Comparison of ENCODE assay signal across 1 cellular context in the genomic region with DNA sequence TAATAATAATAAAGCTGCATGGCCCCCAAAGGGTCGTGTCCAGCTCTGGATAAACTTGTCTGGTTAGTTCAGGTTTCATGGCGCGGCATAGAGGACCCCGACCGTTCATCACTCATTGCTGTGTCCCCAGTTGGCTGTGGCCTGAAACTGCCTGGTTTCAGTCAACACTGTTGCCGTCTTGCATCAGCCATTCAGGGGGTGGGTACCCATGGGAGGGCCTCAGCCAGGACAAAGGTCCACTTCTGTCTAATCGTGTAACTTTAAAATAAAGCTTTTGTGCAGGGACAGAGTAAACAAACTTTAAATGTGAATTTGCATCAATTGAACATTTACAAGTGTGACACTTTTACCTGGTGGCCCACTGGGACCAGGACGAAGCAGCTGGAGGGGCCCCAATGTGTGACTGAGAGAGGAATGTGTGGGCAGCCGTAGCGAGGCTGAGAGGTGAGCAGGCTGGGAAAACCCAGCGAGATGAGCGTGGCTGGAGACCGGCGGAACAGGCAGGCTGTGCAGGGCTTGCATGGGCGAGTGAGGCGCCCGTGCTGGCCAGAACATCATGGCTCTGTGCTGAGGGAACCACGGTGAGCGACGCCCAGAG.
TF ChIP-seq lines count a peak whose summit lies in the region.

No MANE protein-coding gene starts in this region.

TF ChIP-seq in HepG2, 621 proteins besides CTCF, POLR2A, EP300 and RAD21 (continued from another document and continues in another):
- TF ChIP-seq, protein P1, sequence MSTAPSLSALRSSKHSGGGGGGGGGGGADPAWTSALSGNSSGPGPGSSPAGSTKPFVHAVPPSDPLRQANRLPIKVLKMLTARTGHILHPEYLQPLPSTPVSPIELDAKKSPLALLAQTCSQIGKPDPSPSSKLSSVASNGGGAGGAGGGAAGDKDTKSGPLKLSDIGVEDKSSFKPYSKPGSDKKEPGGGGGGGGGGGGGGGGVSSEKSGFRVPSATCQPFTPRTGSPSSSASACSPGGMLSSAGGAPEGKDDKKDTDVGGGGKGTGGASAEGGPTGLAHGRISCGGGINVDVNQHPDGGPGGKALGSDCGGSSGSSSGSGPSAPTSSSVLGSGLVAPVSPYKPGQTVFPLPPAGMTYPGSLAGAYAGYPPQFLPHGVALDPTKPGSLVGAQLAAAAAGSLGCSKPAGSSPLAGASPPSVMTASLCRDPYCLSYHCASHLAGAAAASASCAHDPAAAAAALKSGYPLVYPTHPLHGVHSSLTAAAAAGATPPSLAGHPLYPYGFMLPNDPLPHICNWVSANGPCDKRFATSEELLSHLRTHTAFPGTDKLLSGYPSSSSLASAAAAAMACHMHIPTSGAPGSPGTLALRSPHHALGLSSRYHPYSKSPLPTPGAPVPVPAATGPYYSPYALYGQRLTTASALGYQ (CRISPR knock-in tag; IDR thresholded peaks at IDR 0.05), result peak; percentile 63; the same call in 1 of the 2 replicates
- TF ChIP-seq SMAD9 (CRISPR knock-in tag; IDR thresholded peaks at IDR 0.05), result no peak
- TF ChIP-seq TP53 (CRISPR knock-in tag; conservative IDR thresholded peaks at IDR 0.05), result peak; percentile 86; the same call in 1 of the 2 replicates
- peak; percentile 75 for TF ChIP-seq BCL6 (CRISPR knock-in tag; IDR thresholded peaks at IDR 0.05)
- TF ChIP-seq FOSL2 (CRISPR knock-in tag; IDR thresholded peaks at IDR 0.05), result peak; percentile 75
- peak; percentile 37; the same call in 1 of the 2 replicates for TF ChIP-seq ZNF24 (IDR thresholded peaks at IDR 0.05)
- peak; percentile 80 for TF ChIP-seq ZNF605 (CRISPR knock-in tag; IDR thresholded peaks at IDR 0.05)
- TF ChIP-seq GFI1 (CRISPR knock-in tag; IDR thresholded peaks at IDR 0.05; ENCODE audit: borderline replicate concordance), result peak; percentile 59; the same call in 1 of the 2 replicates
- peak; percentile 33; the same call in 1 of the 2 replicates for TF ChIP-seq ZNF589 (CRISPR knock-in tag; conservative IDR thresholded peaks at IDR 0.05)
- peak; percentile 84; the same call in 1 of the 2 replicates for TF ChIP-seq NCOR1 (IDR thresholded peaks at IDR 0.05; ENCODE audit: borderline replicate concordance, low read length)
- TF ChIP-seq SIX4 (CRISPR knock-in tag; IDR thresholded peaks at IDR 0.05), result peak; percentile 48; the same call in 1 of the 2 replicates
- TF ChIP-seq, protein P2, sequence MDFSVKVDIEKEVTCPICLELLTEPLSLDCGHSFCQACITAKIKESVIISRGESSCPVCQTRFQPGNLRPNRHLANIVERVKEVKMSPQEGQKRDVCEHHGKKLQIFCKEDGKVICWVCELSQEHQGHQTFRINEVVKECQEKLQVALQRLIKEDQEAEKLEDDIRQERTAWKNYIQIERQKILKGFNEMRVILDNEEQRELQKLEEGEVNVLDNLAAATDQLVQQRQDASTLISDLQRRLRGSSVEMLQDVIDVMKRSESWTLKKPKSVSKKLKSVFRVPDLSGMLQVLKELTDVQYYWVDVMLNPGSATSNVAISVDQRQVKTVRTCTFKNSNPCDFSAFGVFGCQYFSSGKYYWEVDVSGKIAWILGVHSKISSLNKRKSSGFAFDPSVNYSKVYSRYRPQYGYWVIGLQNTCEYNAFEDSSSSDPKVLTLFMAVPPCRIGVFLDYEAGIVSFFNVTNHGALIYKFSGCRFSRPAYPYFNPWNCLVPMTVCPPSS (IDR thresholded peaks at IDR 0.05), result no peak
- TF ChIP-seq, protein P3, sequence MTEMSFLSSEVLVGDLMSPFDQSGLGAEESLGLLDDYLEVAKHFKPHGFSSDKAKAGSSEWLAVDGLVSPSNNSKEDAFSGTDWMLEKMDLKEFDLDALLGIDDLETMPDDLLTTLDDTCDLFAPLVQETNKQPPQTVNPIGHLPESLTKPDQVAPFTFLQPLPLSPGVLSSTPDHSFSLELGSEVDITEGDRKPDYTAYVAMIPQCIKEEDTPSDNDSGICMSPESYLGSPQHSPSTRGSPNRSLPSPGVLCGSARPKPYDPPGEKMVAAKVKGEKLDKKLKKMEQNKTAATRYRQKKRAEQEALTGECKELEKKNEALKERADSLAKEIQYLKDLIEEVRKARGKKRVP (CRISPR knock-in tag; IDR thresholded peaks at IDR 0.05), result peak; percentile 98 to 100
- peak; percentile 58; the same call in 1 of the 2 replicates for TF ChIP-seq ZNF124 (CRISPR knock-in tag; IDR thresholded peaks at IDR 0.05)
- no peak for TF ChIP-seq JDP2 (CRISPR knock-in tag; IDR thresholded peaks at IDR 0.05; ENCODE audit: borderline replicate concordance)
- peak; percentile 43; the same call in 1 of the 2 replicates for TF ChIP-seq DR1 (CRISPR knock-in tag; IDR thresholded peaks at IDR 0.05)
- peak; percentile 59 for TF ChIP-seq ZNF772 (CRISPR knock-in tag; IDR thresholded peaks at IDR 0.05)
- no peak; the same call in 1 of the 2 replicates for TF ChIP-seq CREB1 (IDR thresholded peaks at IDR 0.05)
- no peak; the same call in 1 of the 2 replicates for TF ChIP-seq CREB1 (CRISPR knock-in tag; IDR thresholded peaks at IDR 0.05)
- TF ChIP-seq TCF7 (IDR thresholded peaks at IDR 0.05; ENCODE audit: low read depth), result 0 out of 2 replicates have a peak, but pooled peaks have one; percentile 45
- TF ChIP-seq ZNF891 (CRISPR knock-in tag; IDR thresholded peaks at IDR 0.05), result no peak; the same call in 1 of the 2 replicates
- TF ChIP-seq ZNF430 (CRISPR knock-in tag; IDR thresholded peaks at IDR 0.05), result peak; percentile 81; the same call in 1 of the 2 replicates
- TF ChIP-seq, protein P4, sequence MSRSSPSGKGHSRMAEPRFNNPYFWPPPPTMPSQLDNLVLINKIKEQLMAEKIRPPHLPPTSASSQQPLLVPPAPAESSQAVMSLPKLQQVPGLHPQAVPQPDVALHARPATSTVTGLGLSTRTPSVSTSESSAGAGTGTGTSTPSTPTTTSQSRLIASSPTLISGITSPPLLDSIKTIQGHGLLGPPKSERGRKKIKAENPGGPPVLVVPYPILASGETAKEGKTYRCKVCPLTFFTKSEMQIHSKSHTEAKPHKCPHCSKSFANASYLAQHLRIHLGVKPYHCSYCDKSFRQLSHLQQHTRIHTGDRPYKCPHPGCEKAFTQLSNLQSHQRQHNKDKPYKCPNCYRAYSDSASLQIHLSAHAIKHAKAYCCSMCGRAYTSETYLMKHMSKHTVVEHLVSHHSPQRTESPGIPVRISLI (CRISPR knock-in tag; IDR thresholded peaks at IDR 0.05; ENCODE audit: borderline replicate concordance), result peak; percentile 17; the same call in 1 of the 2 replicates
- TF ChIP-seq TBX3 (IDR thresholded peaks at IDR 0.05; ENCODE audit: borderline replicate concordance), result peak; percentile 52; the same call in 1 of the 2 replicates
- TF ChIP-seq, protein P5, sequence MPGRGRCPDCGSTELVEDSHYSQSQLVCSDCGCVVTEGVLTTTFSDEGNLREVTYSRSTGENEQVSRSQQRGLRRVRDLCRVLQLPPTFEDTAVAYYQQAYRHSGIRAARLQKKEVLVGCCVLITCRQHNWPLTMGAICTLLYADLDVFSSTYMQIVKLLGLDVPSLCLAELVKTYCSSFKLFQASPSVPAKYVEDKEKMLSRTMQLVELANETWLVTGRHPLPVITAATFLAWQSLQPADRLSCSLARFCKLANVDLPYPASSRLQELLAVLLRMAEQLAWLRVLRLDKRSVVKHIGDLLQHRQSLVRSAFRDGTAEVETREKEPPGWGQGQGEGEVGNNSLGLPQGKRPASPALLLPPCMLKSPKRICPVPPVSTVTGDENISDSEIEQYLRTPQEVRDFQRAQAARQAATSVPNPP (CRISPR knock-in tag; IDR thresholded peaks at IDR 0.05), result peak; percentile 89
- TF ChIP-seq, protein P6, sequence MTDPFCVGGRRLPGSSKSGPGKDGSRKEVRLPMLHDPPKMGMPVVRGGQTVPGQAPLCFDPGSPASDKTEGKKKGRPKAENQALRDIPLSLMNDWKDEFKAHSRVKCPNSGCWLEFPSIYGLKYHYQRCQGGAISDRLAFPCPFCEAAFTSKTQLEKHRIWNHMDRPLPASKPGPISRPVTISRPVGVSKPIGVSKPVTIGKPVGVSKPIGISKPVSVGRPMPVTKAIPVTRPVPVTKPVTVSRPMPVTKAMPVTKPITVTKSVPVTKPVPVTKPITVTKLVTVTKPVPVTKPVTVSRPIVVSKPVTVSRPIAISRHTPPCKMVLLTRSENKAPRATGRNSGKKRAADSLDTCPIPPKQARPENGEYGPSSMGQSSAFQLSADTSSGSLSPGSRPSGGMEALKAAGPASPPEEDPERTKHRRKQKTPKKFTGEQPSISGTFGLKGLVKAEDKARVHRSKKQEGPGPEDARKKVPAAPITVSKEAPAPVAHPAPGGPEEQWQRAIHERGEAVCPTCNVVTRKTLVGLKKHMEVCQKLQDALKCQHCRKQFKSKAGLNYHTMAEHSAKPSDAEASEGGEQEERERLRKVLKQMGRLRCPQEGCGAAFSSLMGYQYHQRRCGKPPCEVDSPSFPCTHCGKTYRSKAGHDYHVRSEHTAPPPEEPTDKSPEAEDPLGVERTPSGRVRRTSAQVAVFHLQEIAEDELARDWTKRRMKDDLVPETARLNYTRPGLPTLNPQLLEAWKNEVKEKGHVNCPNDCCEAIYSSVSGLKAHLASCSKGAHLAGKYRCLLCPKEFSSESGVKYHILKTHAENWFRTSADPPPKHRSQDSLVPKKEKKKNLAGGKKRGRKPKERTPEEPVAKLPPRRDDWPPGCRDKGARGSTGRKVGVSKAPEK (CRISPR knock-in tag; IDR thresholded peaks at IDR 0.05; ENCODE audit: borderline replicate concordance), result peak; percentile 95
- TF ChIP-seq, protein P7, sequence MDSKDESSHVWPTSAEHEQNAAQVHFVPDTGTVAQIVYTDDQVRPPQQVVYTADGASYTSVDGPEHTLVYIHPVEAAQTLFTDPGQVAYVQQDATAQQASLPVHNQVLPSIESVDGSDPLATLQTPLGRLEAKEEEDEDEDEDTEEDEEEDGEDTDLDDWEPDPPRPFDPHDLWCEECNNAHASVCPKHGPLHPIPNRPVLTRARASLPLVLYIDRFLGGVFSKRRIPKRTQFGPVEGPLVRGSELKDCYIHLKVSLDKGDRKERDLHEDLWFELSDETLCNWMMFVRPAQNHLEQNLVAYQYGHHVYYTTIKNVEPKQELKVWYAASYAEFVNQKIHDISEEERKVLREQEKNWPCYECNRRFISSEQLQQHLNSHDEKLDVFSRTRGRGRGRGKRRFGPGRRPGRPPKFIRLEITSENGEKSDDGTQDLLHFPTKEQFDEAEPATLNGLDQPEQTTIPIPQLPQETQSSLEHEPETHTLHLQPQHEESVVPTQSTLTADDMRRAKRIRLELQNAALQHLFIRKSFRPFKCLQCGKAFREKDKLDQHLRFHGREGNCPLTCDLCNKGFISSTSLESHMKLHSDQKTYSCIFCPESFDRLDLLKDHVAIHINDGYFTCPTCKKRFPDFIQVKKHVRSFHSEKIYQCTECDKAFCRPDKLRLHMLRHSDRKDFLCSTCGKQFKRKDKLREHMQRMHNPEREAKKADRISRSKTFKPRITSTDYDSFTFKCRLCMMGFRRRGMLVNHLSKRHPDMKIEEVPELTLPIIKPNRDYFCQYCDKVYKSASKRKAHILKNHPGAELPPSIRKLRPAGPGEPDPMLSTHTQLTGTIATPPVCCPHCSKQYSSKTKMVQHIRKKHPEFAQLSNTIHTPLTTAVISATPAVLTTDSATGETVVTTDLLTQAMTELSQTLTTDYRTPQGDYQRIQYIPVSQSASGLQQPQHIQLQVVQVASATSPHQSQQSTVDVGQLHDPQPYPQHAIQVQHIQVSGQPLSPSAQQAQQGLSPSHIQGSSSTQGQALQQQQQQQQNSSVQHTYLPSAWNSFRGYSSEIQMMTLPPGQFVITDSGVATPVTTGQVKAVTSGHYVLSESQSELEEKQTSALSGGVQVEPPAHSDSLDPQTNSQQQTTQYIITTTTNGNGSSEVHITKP (CRISPR knock-in tag; IDR thresholded peaks at IDR 0.05; ENCODE audit: low read depth), result peak; percentile 64; the same call in 1 of the 2 replicates
- TF ChIP-seq, protein P8, sequence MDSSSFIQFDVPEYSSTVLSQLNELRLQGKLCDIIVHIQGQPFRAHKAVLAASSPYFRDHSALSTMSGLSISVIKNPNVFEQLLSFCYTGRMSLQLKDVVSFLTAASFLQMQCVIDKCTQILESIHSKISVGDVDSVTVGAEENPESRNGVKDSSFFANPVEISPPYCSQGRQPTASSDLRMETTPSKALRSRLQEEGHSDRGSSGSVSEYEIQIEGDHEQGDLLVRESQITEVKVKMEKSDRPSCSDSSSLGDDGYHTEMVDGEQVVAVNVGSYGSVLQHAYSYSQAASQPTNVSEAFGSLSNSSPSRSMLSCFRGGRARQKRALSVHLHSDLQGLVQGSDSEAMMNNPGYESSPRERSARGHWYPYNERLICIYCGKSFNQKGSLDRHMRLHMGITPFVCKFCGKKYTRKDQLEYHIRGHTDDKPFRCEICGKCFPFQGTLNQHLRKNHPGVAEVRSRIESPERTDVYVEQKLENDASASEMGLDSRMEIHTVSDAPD (CRISPR knock-in tag; IDR thresholded peaks at IDR 0.05), result peak; percentile 56; the same call in 1 of the 2 replicates
- TF ChIP-seq ZNF816 (CRISPR knock-in tag; IDR thresholded peaks at IDR 0.05; ENCODE audit: borderline replicate concordance), result peak; percentile 19; the same call in 1 of the 2 replicates
- TF ChIP-seq NR2C2 (CRISPR knock-in tag; IDR thresholded peaks at IDR 0.05; ENCODE audit: borderline replicate concordance), result peak; percentile 76
- peak; percentile 91 for TF ChIP-seq MYC (CRISPR knock-in tag; IDR thresholded peaks at IDR 0.05; ENCODE audit: borderline replicate concordance)
- TF ChIP-seq ZNF496 (CRISPR knock-in tag; IDR thresholded peaks at IDR 0.05; ENCODE audit: insufficient replicate concordance), result no peak
- TF ChIP-seq HMG20B (CRISPR knock-in tag; conservative IDR thresholded peaks at IDR 0.05), result peak; percentile 47
- TF ChIP-seq SP4 (CRISPR knock-in tag; IDR thresholded peaks at IDR 0.05), result peak; percentile 58; the same call in 1 of the 2 replicates
- peak; percentile 39; the same call in 1 of the 2 replicates for TF ChIP-seq SMARCC2 (IDR thresholded peaks at IDR 0.05)
- TF ChIP-seq NR2F2 (IDR thresholded peaks at IDR 0.05; ENCODE audit: borderline replicate concordance, low read depth), result peak; percentile 64; the same call in 1 of the 2 replicates
- TF ChIP-seq RCOR2 (CRISPR knock-in tag; IDR thresholded peaks at IDR 0.05), result peak; percentile 76
- peak; percentile 84 for TF ChIP-seq JARID2 (CRISPR knock-in tag; IDR thresholded peaks at IDR 0.05; ENCODE audit: insufficient replicate concordance)
- TF ChIP-seq, protein P9, sequence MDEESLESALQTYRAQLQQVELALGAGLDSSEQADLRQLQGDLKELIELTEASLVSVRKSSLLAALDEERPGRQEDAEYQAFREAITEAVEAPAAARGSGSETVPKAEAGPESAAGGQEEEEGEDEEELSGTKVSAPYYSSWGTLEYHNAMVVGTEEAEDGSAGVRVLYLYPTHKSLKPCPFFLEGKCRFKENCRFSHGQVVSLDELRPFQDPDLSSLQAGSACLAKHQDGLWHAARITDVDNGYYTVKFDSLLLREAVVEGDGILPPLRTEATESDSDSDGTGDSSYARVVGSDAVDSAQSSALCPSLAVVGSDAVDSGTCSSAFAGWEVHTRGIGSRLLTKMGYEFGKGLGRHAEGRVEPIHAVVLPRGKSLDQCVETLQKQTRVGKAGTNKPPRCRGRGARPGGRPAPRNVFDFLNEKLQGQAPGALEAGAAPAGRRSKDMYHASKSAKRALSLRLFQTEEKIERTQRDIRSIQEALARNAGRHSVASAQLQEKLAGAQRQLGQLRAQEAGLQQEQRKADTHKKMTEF (CRISPR knock-in tag; IDR thresholded peaks at IDR 0.05), result peak; percentile 92
- 0 out of 2 replicates have a peak, but pooled peaks have one; percentile 42 for TF ChIP-seq ZNF775 (CRISPR knock-in tag; IDR thresholded peaks at IDR 0.05; ENCODE audit: borderline replicate concordance)
- TF ChIP-seq, protein P10, sequence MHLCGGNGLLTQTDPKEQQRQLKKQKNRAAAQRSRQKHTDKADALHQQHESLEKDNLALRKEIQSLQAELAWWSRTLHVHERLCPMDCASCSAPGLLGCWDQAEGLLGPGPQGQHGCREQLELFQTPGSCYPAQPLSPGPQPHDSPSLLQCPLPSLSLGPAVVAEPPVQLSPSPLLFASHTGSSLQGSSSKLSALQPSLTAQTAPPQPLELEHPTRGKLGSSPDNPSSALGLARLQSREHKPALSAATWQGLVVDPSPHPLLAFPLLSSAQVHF (CRISPR knock-in tag; IDR thresholded peaks at IDR 0.05), result 0 out of 2 replicates have a peak, but pooled peaks have one; percentile 63
